ENCODE assay signal across 8 cellular contexts in genomic region chr7:150898475-150899011, GRCh38. TPM values are rescaled to one million over a fixed set of nuclear protein-coding genes. Genes with fewer than 3 reads are reported as not detected.
DNase-seq lines count a peak whose midpoint lies in the region; FAIRE-seq and TF ChIP-seq lines count a peak whose summit lies in the region.

No MANE protein-coding gene starts in this region.

- H3K9me3 ChIP-seq in tibial artery, result no peaks in the 10 kb centered on the region

- intact Hi-C loops in tibial artery (cut with DNase I; ENCODE audit: low total_unique reads), result loop anchor here (5.0 kb wide), 1 partner anchor 109 kb away; no protein-coding TSS in a partner anchor

- H3K27ac Mint-ChIP-seq in osteocyte (ENCODE audit: unreplicated experiment), result no peak overlapping the region

- peaks cover 0 to 8% (median 2%) of the 10 kb centered on the region in 4 donors for H3K4me1 ChIP-seq in tibial artery

- no peak overlapping the region for H3K27ac ChIP-seq in tibial artery

- peak; percentile 96 for TF ChIP-seq CTCF in osteocyte (IDR thresholded peaks at IDR 0.05)
- peak; percentile 87 to 90 for TF ChIP-seq CTCF in tibial artery (IDR thresholded peaks at IDR 0.05)

- no peaks in the 10 kb centered on the region for H3K36me3 ChIP-seq in tibial artery

- H3K4me1 Mint-ChIP-seq in osteocyte (ENCODE audit: unreplicated experiment), result peaks cover 4% of the 10 kb centered on the region

- FAIRE-seq in frontal cortex (lab: Jason Lieb, UNC), result no peak

- peaks cover 31% of the 10 kb centered on the region for H3K27me3 Mint-ChIP-seq in osteocyte (ENCODE audit: unreplicated experiment)

- no peak overlapping the region for H3K4me3 ChIP-seq in Jurkat, Clone E6-1 (ENCODE audit: low read length)
- H3K4me3 ChIP-seq in tibial artery, result no peak overlapping the region

- DNase-seq in C1 segment of cervical spinal cord (lab: John Stamatoyannopoulos, UW) (peak in 12 of 14 donors; percentile 40 to 75 (median 52)), GM19240 (ENCODE audit: insufficient read length, low spot score) (peak; percentile 66), SHP77 (lab: John Stamatoyannopoulos, UW) (peak; percentile 53 to 71), activated gamma-delta T cell (lab: John Stamatoyannopoulos, UW) (peak; percentile 46), frontal cortex (ENCODE audit: low spot score in 2 of 2) (peak; percentile 41 to 78), osteocyte (ENCODE audit: extremely low spot score, unreplicated experiment) (peak; percentile 93), tibial artery (peak; percentile 62 to 81)
- DNase-seq in Jurkat, Clone E6-1 (ENCODE audit: low read depth, low spot score), result peak; percentile 42

- no peak overlapping the region for H3K4me3 Mint-ChIP-seq in osteocyte (ENCODE audit: unreplicated experiment)

- H3K36me3 Mint-ChIP-seq in osteocyte (ENCODE audit: unreplicated experiment), result no peaks in the 10 kb centered on the region

- H3K27me3 ChIP-seq in tibial artery, result peaks cover 0 to 27% of the 10 kb centered on the region in 2 donors

- H3K9me3 Mint-ChIP-seq in osteocyte (ENCODE audit: unreplicated experiment), result peaks cover 7% of the 10 kb centered on the region

RNA-seq across cellular contexts. Expression of gene AOC1, which starts 46.2 kb away (rescaled TPM):
- polyA plus RNA-seq in Jurkat, Clone E6-1 (2012; ENCODE audit: insufficient read depth, insufficient read length), result not detected
- total RNA-seq in frontal cortex, result not detected
- not detected in 2 replicates for total RNA-seq in osteocyte

Comparison
In these comparisons a context has a peak if more than half of its experiments do, and no peak if none do; other contexts are left out.
1. DNase-seq: peak in every context shown above with its lines; median percentile 93 in osteocyte; 72 in tibial artery; 66 in GM19240; 62 in SHP77; 60 in frontal cortex; 52 in C1 segment of cervical spinal cord; 46 in activated gamma-delta T cell; 42 in Jurkat, Clone E6-1.